In genomic region chr14:104101651-104102281, GRCh38 we compare ENCODE assay signal across 15 cellular contexts. TPM values are rescaled to one million over a fixed set of nuclear protein-coding genes. Genes with fewer than 3 reads are reported as not detected.
"Had no signal": no experiment of that assay in that cellular context is flagged by ENCODE, and none has a peak within 500 bp of the region (broad histone marks: within the 10 kb centered on the region; RNA-seq: fewer than 3 reads in every experiment).

No MANE protein-coding gene starts in this region.

- H3K27me3 Mint-ChIP-seq: activated CD4-positive, alpha-beta T cell treated with anti-CD3 and anti-CD28 coated beads, Interleukin-2, amount 10 ng/mL, durations not matched to agents 7 days and 5 days; activated naive CD8-positive, alpha-beta T cell treated with anti-CD3 and anti-CD28 coated beads, Interleukin-2, amount 10 ng/mL, durations not matched to agents 7 days and 5 days; stimulated activated naive CD8-positive, alpha-beta T cell treated with anti-CD3 and anti-CD28 coated beads, Interleukin-15, amount 100 ng/mL, for 72 hours had no signal

- H3K4me1 ChIP-seq: gastroesophageal sphincter, parathyroid adenoma, testis had no signal

- H3K4me3 Mint-ChIP-seq: activated CD4-positive, alpha-beta T cell treated with anti-CD3 and anti-CD28 coated beads, Interleukin-2, amount 10 ng/mL, durations not matched to agents 7 days and 5 days; activated naive CD8-positive, alpha-beta T cell treated with anti-CD3 and anti-CD28 coated beads, Interleukin-2, amount 10 ng/mL, durations not matched to agents 7 days and 5 days; stimulated activated naive CD8-positive, alpha-beta T cell treated with anti-CD3 and anti-CD28 coated beads, Interleukin-15, amount 100 ng/mL, for 72 hours had no signal

- DNase-seq: activated CD4-positive, alpha-beta T cell treated with anti-CD3 and anti-CD28 coated beads, Interleukin-2, amount 10 ng/mL, durations not matched to agents 7 days and 5 days; activated CD4-positive, CD25-positive, alpha-beta regulatory T cell; activated naive CD8-positive, alpha-beta T cell treated with anti-CD3 and anti-CD28 coated beads, Interleukin-2, amount 10 ng/mL, durations not matched to agents 7 days and 5 days; brain microvascular endothelial cell; effector memory CD4-positive, alpha-beta T cell; midbrain; SJCRH30; stimulated activated naive CD8-positive, alpha-beta T cell treated with anti-CD3 and anti-CD28 coated beads, Interleukin-15, amount 100 ng/mL, for 72 hours; SW 1271; testis had no signal

- H3K27me3 ChIP-seq: brain microvascular endothelial cell, gastroesophageal sphincter, testis had no signal

- H3K36me3 Mint-ChIP-seq: activated naive CD8-positive, alpha-beta T cell treated with anti-CD3 and anti-CD28 coated beads, Interleukin-2, amount 10 ng/mL, durations not matched to agents 7 days and 5 days had no signal

- H3K27ac ChIP-seq: brain microvascular endothelial cell, gastroesophageal sphincter, parathyroid adenoma, SJCRH30, testis had no signal

- H3K27ac Mint-ChIP-seq: activated CD4-positive, alpha-beta T cell treated with anti-CD3 and anti-CD28 coated beads, Interleukin-2, amount 10 ng/mL, durations not matched to agents 7 days and 5 days; activated naive CD8-positive, alpha-beta T cell treated with anti-CD3 and anti-CD28 coated beads, Interleukin-2, amount 10 ng/mL, durations not matched to agents 7 days and 5 days; stimulated activated naive CD8-positive, alpha-beta T cell treated with anti-CD3 and anti-CD28 coated beads, Interleukin-15, amount 100 ng/mL, for 72 hours had no signal

- H3K4me3 ChIP-seq: gastroesophageal sphincter, SJCRH30, smooth muscle cell, testis had no signal

- H3K9me3 Mint-ChIP-seq: activated CD4-positive, alpha-beta T cell treated with anti-CD3 and anti-CD28 coated beads, Interleukin-2, amount 10 ng/mL, durations not matched to agents 7 days and 5 days; activated naive CD8-positive, alpha-beta T cell treated with anti-CD3 and anti-CD28 coated beads, Interleukin-2, amount 10 ng/mL, durations not matched to agents 7 days and 5 days; stimulated activated naive CD8-positive, alpha-beta T cell treated with anti-CD3 and anti-CD28 coated beads, Interleukin-15, amount 100 ng/mL, for 72 hours had no signal

- ATAC-seq: gastroesophageal sphincter; stimulated activated naive CD8-positive, alpha-beta T cell treated with anti-CD3 and anti-CD28 coated beads, Interleukin-15, amount 100 ng/mL, for 72 hours had no signal

- H3K4me1 Mint-ChIP-seq: activated CD4-positive, alpha-beta T cell treated with anti-CD3 and anti-CD28 coated beads, Interleukin-2, amount 10 ng/mL, durations not matched to agents 7 days and 5 days; activated naive CD8-positive, alpha-beta T cell treated with anti-CD3 and anti-CD28 coated beads, Interleukin-2, amount 10 ng/mL, durations not matched to agents 7 days and 5 days; stimulated activated naive CD8-positive, alpha-beta T cell treated with anti-CD3 and anti-CD28 coated beads, Interleukin-15, amount 100 ng/mL, for 72 hours had no signal

- H3K9me3 ChIP-seq: gastroesophageal sphincter, SJCRH30, testis had no signal

- H3K36me3 ChIP-seq: brain microvascular endothelial cell, gastroesophageal sphincter, SJCRH30 had no signal

RNA-seq across cellular contexts. Expression of gene ASPG, which starts 16.3 kb away (rescaled TPM):
- total RNA-seq: activated CD4-positive, alpha-beta T cell treated with anti-CD3 and anti-CD28 coated beads, Interleukin-2, amount 10 ng/mL, durations not matched to agents 7 days and 5 days; activated naive CD8-positive, alpha-beta T cell treated with anti-CD3 and anti-CD28 coated beads, Interleukin-2, amount 10 ng/mL, durations not matched to agents 7 days and 5 days; myocyte; T-helper 2 cell treated with Interferon-gamma antibody and Interleukin-4, amounts not matched to agents 100 ng/mL and 5 ng/mL, for 36 hours had no signal

RNA-seq across cellular contexts. Expression of gene KIF26A, which starts 36.6 kb away (rescaled TPM):
- total RNA-seq: myocyte had no signal
